ENCODE assay signal across 8 cellular contexts in the genomic region with DNA sequence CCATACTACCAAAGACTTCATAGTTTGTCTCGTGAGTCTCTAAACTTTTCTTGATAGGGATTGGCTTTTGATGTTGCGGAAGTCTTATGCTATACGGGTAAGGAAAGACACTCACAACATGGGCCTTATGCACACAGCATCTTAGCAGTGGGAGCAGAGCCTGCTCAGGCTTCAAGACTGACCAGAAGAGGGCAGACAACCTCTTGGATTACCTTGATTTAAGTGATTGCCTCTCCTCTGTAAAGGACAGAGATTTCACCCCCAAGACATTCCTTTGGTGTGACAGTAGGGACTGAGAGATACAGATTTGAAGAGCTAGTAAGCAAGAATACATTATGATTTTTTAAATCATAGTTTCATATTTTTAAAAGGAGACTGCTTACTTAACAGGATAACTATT.
DNase-seq lines count a peak whose midpoint lies in the region; ATAC-seq, FAIRE-seq and TF ChIP-seq lines count a peak whose summit lies in the region.

No MANE protein-coding gene starts in this region.

- H3K27ac Mint-ChIP-seq in activated CD8-positive, alpha-beta T cell treated with anti-CD3 and anti-CD28 coated beads for 36 hours: no peak overlapping the region
- no peak overlapping the region for H3K27ac Mint-ChIP-seq in stimulated activated effector memory CD8-positive, alpha-beta T cell treated with anti-CD3 and anti-CD28 coated beads, Interleukin-12 subunit alpha, Interleukin-12 subunit beta, amount 100 ng/mL, for 72 hours

- no peak overlapping the region for H3K4me3 Mint-ChIP-seq in activated CD8-positive, alpha-beta T cell treated with anti-CD3 and anti-CD28 coated beads for 36 hours
- H3K4me3 Mint-ChIP-seq in stimulated activated effector memory CD8-positive, alpha-beta T cell treated with anti-CD3 and anti-CD28 coated beads, Interleukin-12 subunit alpha, Interleukin-12 subunit beta, amount 100 ng/mL, for 72 hours: no peak overlapping the region

- no peaks in the 10 kb centered on the region for H4K20me1 ChIP-seq in hepatocyte (ENCODE audit: insufficient read depth, poor library complexity, severe bottlenecking)

- DNase-seq in D721Med (ENCODE audit: insufficient read length, low spot score): peak; percentile 27
- DNase-seq in M059J (ENCODE audit: low read depth): peak; percentile 81
- peak; percentile 55 for DNase-seq in activated CD8-positive, alpha-beta T cell treated with anti-CD3 and anti-CD28 coated beads for 36 hours
- peak; percentile 68 for DNase-seq in hepatocyte (ENCODE audit: low spot score)
- no peak for DNase-seq in stimulated activated effector memory CD8-positive, alpha-beta T cell treated with anti-CD3 and anti-CD28 coated beads, Interleukin-12 subunit alpha, Interleukin-12 subunit beta, amount 100 ng/mL, for 72 hours (ENCODE audit: low spot score in 2 of 2)
- no peak for DNase-seq in NK-92 (lab: John Stamatoyannopoulos, UW; ENCODE audit: unreplicated experiment)
- DNase-seq in vagina (ENCODE audit: extremely low spot score in 2 of 2): no peak

- peak; percentile 57 for TF ChIP-seq CTCF in D721Med (IDR thresholded peaks at IDR 0.05; ENCODE audit: insufficient read depth, missing control alignments)
- TF ChIP-seq CTCF in activated CD8-positive, alpha-beta T cell treated with anti-CD3 and anti-CD28 coated beads for 36 hours (IDR thresholded peaks at IDR 0.05): peak; percentile 59
- peak; percentile 63 for TF ChIP-seq CTCF in hepatocyte (IDR thresholded peaks at IDR 0.05; ENCODE audit: poor library complexity)
- no peak for TF ChIP-seq CTCF in vagina (IDR thresholded peaks at IDR 0.05)

- H3K9me2 ChIP-seq in hepatocyte (replicated peaks; ENCODE audit: insufficient read depth): no peaks in the 10 kb centered on the region

- no peak for TF ChIP-seq POLR2A in vagina (IDR thresholded peaks at IDR 0.05)

- peak; percentile 56 for ATAC-seq in GM19463 (IDR thresholded peaks at IDR 0.05; ENCODE audit: unreplicated experiment)
- peak; percentile 51 for ATAC-seq in activated CD8-positive, alpha-beta T cell treated with anti-CD3 and anti-CD28 coated beads for 36 hours
- ATAC-seq in stimulated activated effector memory CD8-positive, alpha-beta T cell treated with anti-CD3 and anti-CD28 coated beads, Interleukin-12 subunit alpha, Interleukin-12 subunit beta, amount 100 ng/mL, for 72 hours: peak; percentile 80

- POLR2A ChIA-PET in activated CD8-positive, alpha-beta T cell treated with anti-CD3 and anti-CD28 coated beads for 36 hours (lab: Charles Lee): no interaction called here

- H3K4me3 ChIP-seq in hepatocyte (no peak overlapping the region), vagina (no peak overlapping the region)

- CTCF ChIA-PET in activated CD8-positive, alpha-beta T cell treated with anti-CD3 and anti-CD28 coated beads for 36 hours (lab: Charles Lee): interaction anchor here (0.6 to 1.0 kb wide), 18 partner anchors 9 to 578 kb away, joined by 3 to 10 read pairs (median 3); no protein-coding TSS in a partner anchor

- H3K36me3 ChIP-seq in hepatocyte (replicated peaks; ENCODE audit: insufficient read depth, low read depth) (no peaks in the 10 kb centered on the region), vagina (no peaks in the 10 kb centered on the region)

- intact Hi-C loops in activated CD8-positive, alpha-beta T cell treated with anti-CD3 and anti-CD28 coated beads for 36 hours (cut with micrococcal nuclease): no loop called here
- intact Hi-C loops in vagina (cut with DNase I): no loop called here

- H3K9me3 ChIP-seq in hepatocyte (ENCODE audit: low read depth) (no peaks in the 10 kb centered on the region), vagina (no peaks in the 10 kb centered on the region)

- H3K27me3 ChIP-seq in hepatocyte (no peaks in the 10 kb centered on the region), vagina (no peaks in the 10 kb centered on the region)

- H2AFZ ChIP-seq in hepatocyte: no peak overlapping the region

- H3K4me1 ChIP-seq in hepatocyte (ENCODE audit: insufficient read depth) (no peaks in the 10 kb centered on the region), vagina (no peaks in the 10 kb centered on the region)

- H3K79me2 ChIP-seq in hepatocyte: no peaks in the 10 kb centered on the region

- H3K27me3 Mint-ChIP-seq in activated CD8-positive, alpha-beta T cell treated with anti-CD3 and anti-CD28 coated beads for 36 hours: no peaks in the 10 kb centered on the region

- no peak overlapping the region for H3K4me2 ChIP-seq in hepatocyte

- no peaks in the 10 kb centered on the region for H3K9me3 Mint-ChIP-seq in activated CD8-positive, alpha-beta T cell treated with anti-CD3 and anti-CD28 coated beads for 36 hours
- H3K9me3 Mint-ChIP-seq in stimulated activated effector memory CD8-positive, alpha-beta T cell treated with anti-CD3 and anti-CD28 coated beads, Interleukin-12 subunit alpha, Interleukin-12 subunit beta, amount 100 ng/mL, for 72 hours: no peaks in the 10 kb centered on the region

- no peaks in the 10 kb centered on the region for H3K4me1 Mint-ChIP-seq in activated CD8-positive, alpha-beta T cell treated with anti-CD3 and anti-CD28 coated beads for 36 hours (ENCODE audit: low read depth)
- H3K4me1 Mint-ChIP-seq in stimulated activated effector memory CD8-positive, alpha-beta T cell treated with anti-CD3 and anti-CD28 coated beads, Interleukin-12 subunit alpha, Interleukin-12 subunit beta, amount 100 ng/mL, for 72 hours: no peaks in the 10 kb centered on the region

- H3K27ac ChIP-seq in hepatocyte (no peak overlapping the region), vagina (no peak overlapping the region)

- no peaks in the 10 kb centered on the region for H3K36me3 Mint-ChIP-seq in activated CD8-positive, alpha-beta T cell treated with anti-CD3 and anti-CD28 coated beads for 36 hours (ENCODE audit: low read depth)
- H3K36me3 Mint-ChIP-seq in stimulated activated effector memory CD8-positive, alpha-beta T cell treated with anti-CD3 and anti-CD28 coated beads, Interleukin-12 subunit alpha, Interleukin-12 subunit beta, amount 100 ng/mL, for 72 hours: no peaks in the 10 kb centered on the region

- 52% methylated on average over 3 of the region's 3 CpGs for WGBS in hepatocyte (ENCODE audit: low lambda C conversion rate, missing lambda C conversion rate)

- FAIRE-seq in D721Med (lab: Jason Lieb, UNC): peak; percentile 66

Comparison
In these comparisons a context has a peak if more than half of its experiments do, and no peak if none do; other contexts are left out.
1. DNase-seq: peak in D721Med (single experiment), M059J (single experiment), activated CD8-positive, alpha-beta T cell treated with anti-CD3 and anti-CD28 coated beads for 36 hours (single experiment) and hepatocyte (single experiment); none in stimulated activated effector memory CD8-positive, alpha-beta T cell treated with anti-CD3 and anti-CD28 coated beads, Interleukin-12 subunit alpha, Interleukin-12 subunit beta, amount 100 ng/mL, for 72 hours (0 of 2), NK-92 (single experiment) and vagina (0 of 2).
2. CTCF ChIP-seq: peak in D721Med (single experiment), activated CD8-positive, alpha-beta T cell treated with anti-CD3 and anti-CD28 coated beads for 36 hours (single experiment) and hepatocyte (single experiment); none in vagina (0 of 3).
3. Peak in every context shown above with its lines, with median percentiles within 50 percentile points of each other: ATAC-seq.